ENCODE assay signal across 2 cellular contexts in genomic region chr21:13543482-13543881, GRCh38.
A peak's percentile ranks its signal among the peaks of the same experiment; 100 is the strongest.
DNase-seq lines count a peak whose midpoint lies in the region; ATAC-seq, FAIRE-seq and TF ChIP-seq lines count a peak whose summit lies in the region.
"Not testable (repeated sequence)": the region's sequence is repeated elsewhere in the genome, so short reads cannot be mapped to it uniquely, and the experiment has no call there.

No MANE protein-coding gene starts in this region.

- not testable (repeated sequence) for H3K27ac Mint-ChIP-seq in natural killer cell

- not testable (repeated sequence) for H3K27me3 Mint-ChIP-seq in natural killer cell (ENCODE audit: low read depth in 2 of 2)

- not testable (repeated sequence) for TF ChIP-seq CTCF in natural killer cell (IDR thresholded peaks at IDR 0.05)

- ATAC-seq in natural killer cell = peak; percentile 35 to 72 (median 66)

- FAIRE-seq in urothelium cell line (lab: Jason Lieb, UNC) = peak; percentile 63

- not testable (repeated sequence) for H3K4me3 Mint-ChIP-seq in natural killer cell

- intact Hi-C loops in natural killer cell (cut with micrococcal nuclease) = not testable (repeated sequence)

- H3K4me1 Mint-ChIP-seq in natural killer cell = not testable (repeated sequence)

- DNase-seq in natural killer cell; urothelium cell line (ENCODE audit: low spot score): not testable (repeated sequence)

- peaks cover 3 to 13% of the 10 kb centered on the region in 2 donors for H3K9me3 Mint-ChIP-seq in natural killer cell

- H3K36me3 Mint-ChIP-seq in natural killer cell = not testable (repeated sequence)
